8 cellular contexts compared by ENCODE assay signal in the genomic region with DNA sequence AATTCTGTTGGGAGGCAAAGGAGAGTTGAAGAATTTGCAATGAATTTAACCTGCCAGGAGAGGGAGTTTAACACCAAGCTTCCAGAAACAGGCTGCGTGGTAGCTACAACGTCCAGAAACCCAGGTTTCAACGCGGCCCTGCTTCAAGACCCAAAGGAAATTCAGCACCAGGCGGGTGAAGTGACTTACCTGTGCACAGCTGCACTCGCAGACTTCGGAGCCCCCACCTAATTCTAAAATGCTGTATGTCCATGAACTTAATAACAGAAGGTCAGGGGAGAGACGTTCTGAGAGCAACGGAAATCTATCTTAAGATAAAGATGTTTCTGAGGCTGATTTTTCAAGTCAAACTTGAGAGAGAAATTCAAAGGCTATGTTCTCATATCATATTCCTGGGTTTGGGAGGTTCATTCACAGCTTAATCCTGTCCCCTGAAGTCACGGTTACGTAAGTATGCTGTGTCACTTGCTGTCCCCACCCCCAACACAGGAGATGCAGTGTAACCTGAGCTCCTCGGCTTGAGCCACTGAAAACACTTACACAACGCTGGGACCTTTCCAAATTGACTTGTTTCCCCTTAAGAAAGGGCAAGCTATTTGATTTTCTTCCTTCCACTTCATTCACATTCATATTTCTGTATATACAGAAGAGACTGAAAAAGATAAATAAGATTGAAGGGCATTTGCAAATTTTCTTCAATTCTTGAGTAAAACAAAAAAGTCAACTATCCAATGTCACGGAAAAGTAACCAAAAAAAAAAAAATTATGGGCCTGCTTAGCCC. TPM values are rescaled to one million over a fixed set of nuclear protein-coding genes. Genes with fewer than 3 reads are reported as not detected.
DNase-seq lines count a peak whose midpoint lies in the region; TF ChIP-seq lines count a peak whose summit lies in the region.

No MANE protein-coding gene starts in this region.

- DNase-seq in NCI-H187 (lab: John Stamatoyannopoulos, UW) (peak; percentile 37 to 59), NCI-H187 treated with DMSO at 0.1 percent for 48 hours (lab: John Stamatoyannopoulos, UW) (no peak), NCI-H1105 (lab: John Stamatoyannopoulos, UW) (peak; percentile 75), T-helper 1 cell (peak in 4 of 5 donors; percentile 27 to 73 (median 41)), astrocyte of the hippocampus (ENCODE audit: low read depth, low spot score) (peak; percentile 88), right atrium auricular region (ENCODE audit: low spot score) (peak; percentile 89), cortex of kidney (lab: John Stamatoyannopoulos, UW) (no peak)

- H3K4me1 ChIP-seq in right atrium auricular region: peaks cover 0 to 33% of the 10 kb centered on the region in 2 donors
- peaks cover 33% of the 10 kb centered on the region for H3K4me1 ChIP-seq in rectal smooth muscle tissue (ENCODE audit: control insufficient read depth, insufficient read depth, low read length)

- no peak overlapping the region for H3K9ac ChIP-seq in rectal smooth muscle tissue (ENCODE audit: low read length)

- H3K4me3 ChIP-seq in right atrium auricular region (peak overlapping the region; percentile 19 to 21), rectal smooth muscle tissue (ENCODE audit: low read length) (peak overlapping the region; percentile 24)

- H3K36me3 ChIP-seq in right atrium auricular region (no peaks in the 10 kb centered on the region), rectal smooth muscle tissue (ENCODE audit: control insufficient read depth, insufficient read depth, low read length) (no peaks in the 10 kb centered on the region)

- no peaks in the 10 kb centered on the region for H3K27me3 ChIP-seq in right atrium auricular region
- no peaks in the 10 kb centered on the region for H3K27me3 ChIP-seq in rectal smooth muscle tissue (ENCODE audit: control insufficient read depth, insufficient read depth, low read length)

- no peaks in the 10 kb centered on the region for H3K9me3 ChIP-seq in right atrium auricular region

- TF ChIP-seq CTCF in right atrium auricular region (IDR thresholded peaks at IDR 0.05): peak; percentile 29 to 79

- H3K27ac ChIP-seq in right atrium auricular region: peak overlapping the region; percentile 91 to 95
- H3K27ac ChIP-seq in rectal smooth muscle tissue (ENCODE audit: low read depth, low read length): peak overlapping the region; percentile 97

RNA-seq across cellular contexts. Expression of a gene that starts 22.7 kb away (rescaled TPM):
- 100 to 1,000 TPM in 1 of 2 donors, 10 to 100 TPM in 1; 91.5 to 153 TPM for total RNA-seq in right atrium auricular region

Comparison
In these comparisons a context has a peak if more than half of its experiments do, and no peak if none do; other contexts are left out.
1. DNase-seq: peak in NCI-H187 (2 of 2), NCI-H1105 (single experiment), T-helper 1 cell (4 of 5), astrocyte of the hippocampus (single experiment) and right atrium auricular region (single experiment); none in NCI-H187 treated with DMSO at 0.1 percent for 48 hours (single experiment) and cortex of kidney (single experiment).